Comparison of ENCODE assay signal across 24 cellular contexts in genomic region chr1:14715771-14716170, GRCh38.
"Had no signal": no experiment of that assay in that cellular context is flagged by ENCODE, and none has a peak within 500 bp of the region (broad histone marks: within the 10 kb centered on the region; RNA-seq: fewer than 3 reads in every experiment).

No MANE protein-coding gene starts in this region.

- DNase-seq: effector CD4-positive, alpha-beta T cell; foreskin fibroblast; gastrocnemius medialis; head of caudate nucleus; mammary epithelial cell; mesendoderm; midbrain; naive thymus-derived CD4-positive, alpha-beta T cell; nucleus accumbens; stimulated activated CD4-positive, alpha-beta T cell treated with anti-CD3 and anti-CD28 coated beads, Interleukin-12 subunit alpha, Interleukin-12 subunit beta, amount 100 ng/mL, for 4 hours; stimulated activated CD4-positive, alpha-beta T cell treated with anti-CD3 and anti-CD28 coated beads, Interleukin-1b, Interleukin-23, amount 100 ng/mL, for 48 hours; stimulated activated CD4-positive, alpha-beta T cell treated with anti-CD3 and anti-CD28 coated beads, Interleukin-4, amount 100 ng/mL, for 1 hour; stimulated activated CD8-positive, alpha-beta memory T cell treated with anti-CD3 and anti-CD28 coated beads, Interleukin-4, amount 100 ng/mL, for 48 hours; stimulated activated naive CD4-positive, alpha-beta T cell; stimulated activated naive CD8-positive, alpha-beta T cell treated with anti-CD3 and anti-CD28 coated beads, Interleukin-15, amount 100 ng/mL, for 72 hours; transverse colon had no signal

- H3K27me3 ChIP-seq: dorsolateral prefrontal cortex, gastrocnemius medialis, right atrium auricular region, suprapubic skin, transverse colon, vagina had no signal

- H3K36me3 ChIP-seq: gastrocnemius medialis, prostate gland, right atrium auricular region, suprapubic skin, transverse colon, vagina had no signal

- H3K27ac ChIP-seq: gastrocnemius medialis, prostate gland, right atrium auricular region, suprapubic skin, transverse colon, vagina had no signal

- ATAC-seq: gastrocnemius medialis; left lobe of liver; naive thymus-derived CD4-positive, alpha-beta T cell; sciatic nerve; stimulated activated naive CD8-positive, alpha-beta T cell treated with anti-CD3 and anti-CD28 coated beads, Interleukin-15, amount 100 ng/mL, for 72 hours had no signal

- H3K9me3 ChIP-seq: gastrocnemius medialis, prostate gland, right atrium auricular region, suprapubic skin, transverse colon, vagina had no signal

- H3K4me3 ChIP-seq: dorsolateral prefrontal cortex, gastrocnemius medialis, prostate gland, right atrium auricular region, smooth muscle cell, suprapubic skin, transverse colon, vagina had no signal

- H3K4me1 ChIP-seq: gastrocnemius medialis, prostate gland, right atrium auricular region, suprapubic skin, transverse colon, vagina had no signal
